Comparison of ENCODE assay signal across 16 cellular contexts in the genomic region with DNA sequence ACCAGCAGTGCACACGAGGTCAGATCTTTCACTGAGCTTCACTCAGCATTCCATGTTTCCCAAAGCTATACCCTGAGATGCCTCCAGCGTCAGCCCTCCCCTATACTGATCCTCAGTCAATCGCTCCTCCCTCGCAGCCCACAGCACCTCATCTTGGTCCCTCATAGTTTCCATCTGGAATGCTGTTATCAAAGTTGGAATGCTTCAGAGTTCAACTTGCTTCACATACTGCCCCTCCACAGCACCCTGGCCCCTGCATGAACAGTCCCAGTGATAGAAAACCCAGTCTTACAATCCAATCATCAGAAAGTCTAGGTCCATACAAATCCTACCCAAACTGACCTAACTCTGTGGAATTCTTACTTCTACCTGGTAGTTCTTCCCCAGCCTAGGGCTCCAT. TPM values are rescaled to one million over a fixed set of nuclear protein-coding genes. Genes with fewer than 3 reads are reported as not detected.
A peak's percentile ranks its signal among the peaks of the same experiment; 100 is the strongest.
DNase-seq lines count a peak whose midpoint lies in the region; TF ChIP-seq lines count a peak whose summit lies in the region.
"Had no signal": no experiment of that assay in that cellular context is flagged by ENCODE, and none has a peak within 500 bp of the region (broad histone marks: within the 10 kb centered on the region; RNA-seq: fewer than 3 reads in every experiment).

No MANE protein-coding gene starts in this region.

- no peak overlapping the region for H3K27ac ChIP-seq in mammary epithelial cell (ENCODE audit: insufficient read depth, low read depth, low read length)
- H3K27ac ChIP-seq in VCaP, result peak overlapping the region; percentile 17; the same call in 1 of the 2 replicates
- no peak overlapping the region for H3K27ac ChIP-seq in esophagus squamous epithelium

- H3K36me3 ChIP-seq in mammary epithelial cell (ENCODE audit: insufficient read depth, low read length), result no peaks in the 10 kb centered on the region
- peaks cover 5 to 32% (median 8%) of the 10 kb centered on the region in 3 donors for H3K36me3 ChIP-seq in esophagus squamous epithelium

- H3K27me3 ChIP-seq in mammary epithelial cell (ENCODE audit: insufficient read depth, low read length) (no peaks in the 10 kb centered on the region), esophagus squamous epithelium (no peaks in the 10 kb centered on the region)
- H3K27me3 ChIP-seq: MG63 had no signal

- dilution Hi-C loops in mammary epithelial cell (cut with HindIII; ENCODE audit: low sequenced_read_pairs), result no loop called here

- no peaks in the 10 kb centered on the region for H3K4me1 ChIP-seq in mammary epithelial cell (ENCODE audit: insufficient read depth, low read length)
- H3K4me1 ChIP-seq in esophagus squamous epithelium, result peaks cover 0 to 8% (median 0%) of the 10 kb centered on the region in 3 donors

- WGBS in mammary epithelial cell (ENCODE audit: low coverage, missing lambda C conversion rate), result 97% methylated on average over 4 of the region's 4 CpGs
- WGBS in esophagus squamous epithelium, 2 donors, result 85 to 96% methylated on average over 4 of the region's 4 CpGs

- no peak for DNase-seq in MCF 10A (ENCODE audit: unreplicated experiment)
- no peak for DNase-seq in mammary epithelial cell
- DNase-seq in fibroblast of the aortic adventitia (ENCODE audit: low read depth), result peak; percentile 50
- peak; percentile 14 for DNase-seq in stimulated activated CD8-positive, alpha-beta memory T cell treated with anti-CD3 and anti-CD28 coated beads, Interleukin-4, amount 100 ng/mL, for 48 hours
- DNase-seq in T-helper 1 cell, result no peak
- DNase-seq in esophagus squamous epithelium (lab: John Stamatoyannopoulos, UW), result no peak
- DNase-seq in dedifferentiated amniotic fluid mesenchymal stem cell (ENCODE audit: extremely low spot score), result no peak
- DNase-seq: activated CD4-positive, CD25-positive, alpha-beta regulatory T cell; caudate nucleus; COR-L47; effector CD8-positive, alpha-beta T cell; MG63; SHP77; stimulated activated CD4-positive, alpha-beta T cell treated with anti-CD3 and anti-CD28 coated beads, Interleukin-1b, Interleukin-23, amount 100 ng/mL, for 48 hours had no signal

- intact Hi-C loops in MCF 10A (cut with micrococcal nuclease) (no loop called here), mammary epithelial cell (cut with micrococcal nuclease) (no loop called here), esophagus squamous epithelium (cut with DNase I) (no loop called here)

- H3K9me3 ChIP-seq in mammary epithelial cell (replicated peaks; ENCODE audit: insufficient read depth, low read length) (no peaks in the 10 kb centered on the region), esophagus squamous epithelium (no peaks in the 10 kb centered on the region)
- H3K9me3 ChIP-seq: MG63 had no signal

- TF ChIP-seq CTCF in MCF 10A (IDR thresholded peaks at IDR 0.05; ENCODE audit: unreplicated experiment) (no peak), mammary epithelial cell (conservative IDR thresholded peaks at IDR 0.05 in 1 of 2, IDR thresholded peaks at IDR 0.05 in 1 of 2; ENCODE audit: extremely low read depth in 1 of 2, insufficient read depth in 1 of 2, low read depth in 1 of 2, low read length in 2 of 2) (no peak), VCaP (conservative IDR thresholded peaks at IDR 0.05) (no peak), fibroblast of the aortic adventitia (IDR thresholded peaks at IDR 0.05; ENCODE audit: insufficient read depth, low read length) (no peak), esophagus squamous epithelium (IDR thresholded peaks at IDR 0.05) (no peak)

- H3K79me2 ChIP-seq in mammary epithelial cell (ENCODE audit: insufficient read depth, low read length), result peaks cover 82% of the 10 kb centered on the region

- no peak for TF ChIP-seq POLR2A in esophagus squamous epithelium (IDR thresholded peaks at IDR 0.05)

- no peak overlapping the region for H3K4me2 ChIP-seq in mammary epithelial cell (ENCODE audit: insufficient read depth, low read depth, low read length)

- no peak overlapping the region for H3K4me3 Mint-ChIP-seq in MCF 10A (ENCODE audit: unreplicated experiment)
- H3K4me3 Mint-ChIP-seq: T-helper 1 cell treated with Interleukin-12 subunit alpha and Interleukin-12 subunit beta and Interleukin-4 antibody, amounts not matched to agents 30 μg/mL and 1 μg/mL, for 36 hours had no signal

- in situ Hi-C loops in mammary epithelial cell (cut with MboI; ENCODE audit: low sequenced_read_pairs in 2 of 2), result no loop called here

- H4K20me1 ChIP-seq in mammary epithelial cell (ENCODE audit: insufficient read depth, low read length), result no peaks in the 10 kb centered on the region

- no peaks in the 10 kb centered on the region for H3K27me3 Mint-ChIP-seq in MCF 10A (ENCODE audit: insufficient read depth, unreplicated experiment)

- BruUV-seq in MCF 10A (replicated peaks; lab: Mats Ljungman, UMichigan) (no TSS peak), mammary epithelial cell (replicated peaks; lab: Mats Ljungman, UMichigan) (no TSS peak)

- CTCF ChIA-PET in MCF 10A (lab: Yijun Ruan, JAX), result interaction anchor here (1.0 to 1.8 kb wide), 2 partner anchors 10 to 15 kb away, joined by 3 to 4 read pairs; no protein-coding TSS in a partner anchor
- CTCF ChIA-PET in mammary epithelial cell (lab: Charles Lee; ENCODE audit: low non-redundant PET), result no interaction called here

- POLR2A ChIA-PET in MCF 10A (lab: Yijun Ruan, JAX), result interaction anchor here (0.8 to 2.5 kb wide), 5 partner anchors 13 to 25 kb away, joined by 3 to 13 read pairs (median 7); no protein-coding TSS in a partner anchor

- H3K27ac Mint-ChIP-seq in MCF 10A (ENCODE audit: low read depth, unreplicated experiment), result peak overlapping the region; percentile 66
- H3K27ac Mint-ChIP-seq: T-helper 1 cell treated with Interleukin-12 subunit alpha and Interleukin-12 subunit beta and Interleukin-4 antibody, amounts not matched to agents 30 μg/mL and 1 μg/mL, for 36 hours had no signal

- no peaks in the 10 kb centered on the region for H3K9me3 Mint-ChIP-seq in MCF 10A (ENCODE audit: unreplicated experiment)
- H3K9me3 Mint-ChIP-seq: T-helper 1 cell treated with Interleukin-12 subunit alpha and Interleukin-12 subunit beta and Interleukin-4 antibody, amounts not matched to agents 30 μg/mL and 1 μg/mL, for 36 hours had no signal

- H3K36me3 Mint-ChIP-seq in MCF 10A (ENCODE audit: insufficient read depth, unreplicated experiment), result peaks cover 37% of the 10 kb centered on the region

- no peak overlapping the region for H3K9ac ChIP-seq in mammary epithelial cell (ENCODE audit: insufficient read depth, low read length)

- no peak overlapping the region for H3K4me3 ChIP-seq in mammary epithelial cell (replicated peaks in 1 of 3; ENCODE audit: insufficient read depth in 1 of 3, low read depth in 2 of 3, low read length in 3 of 3)
- H3K4me3 ChIP-seq in fibroblast of the aortic adventitia (ENCODE audit: low read depth, low read length), result no peak overlapping the region
- H3K4me3 ChIP-seq in esophagus squamous epithelium, result no peak overlapping the region
- H3K4me3 ChIP-seq: MG63 had no signal

- H3K4me1 Mint-ChIP-seq in MCF 10A (ENCODE audit: insufficient read depth, unreplicated experiment), result peaks cover 9% of the 10 kb centered on the region

- no peak overlapping the region for H2AFZ ChIP-seq in mammary epithelial cell (ENCODE audit: low read depth, low read length)

RNA-seq across cellular contexts. Expression of gene SPAG4, which starts 20.0 kb away (rescaled TPM):
- 0.96 and 1.6 TPM in 2 replicates for total RNA-seq in MCF 10A (2022)
- 1 to 10 TPM; 2.8 to 4.3 TPM for total RNA-seq in mammary epithelial cell
- 1.1 TPM for polyA plus RNA-seq in mammary epithelial cell
- not detected for polyA minus RNA-seq in mammary epithelial cell
- total RNA-seq in fibroblast of the aortic adventitia (ENCODE audit: low replicate concordance), result 2.2 and 4.7 TPM in 2 replicates
- 1 to 10 TPM in 2 of 4 donors, under 1 TPM in 2; 0.44 to 4.8 (median 2.6) TPM for total RNA-seq in esophagus squamous epithelium

RNA-seq across cellular contexts. Expression of gene CPNE1, which starts 29.0 kb away (rescaled TPM):
- total RNA-seq in MCF 10A (2022) (161 and 194 TPM in 2 replicates), mammary epithelial cell (100 to 1,000 TPM; 110 to 157 TPM), fibroblast of the aortic adventitia (ENCODE audit: low replicate concordance) (127 and 154 TPM in 2 replicates), esophagus squamous epithelium (10 to 100 TPM; 47.3 to 98.2 (median 75.9) TPM)
- 97.7 TPM for polyA plus RNA-seq in mammary epithelial cell
- polyA minus RNA-seq in mammary epithelial cell, result 119 TPM

RNA-seq across cellular contexts. Expression of gene RBM12, which starts 29.0 kb away (rescaled TPM):
- total RNA-seq in MCF 10A (2022) (60.1 and 64.3 TPM in 2 replicates), mammary epithelial cell (10 to 100 TPM; 62.8 to 71.2 TPM), fibroblast of the aortic adventitia (ENCODE audit: low replicate concordance) (49.0 and 65.4 TPM in 2 replicates), esophagus squamous epithelium (10 to 100 TPM; 14.2 to 35.5 (median 30.0) TPM)
- polyA plus RNA-seq in mammary epithelial cell, result 91.9 TPM
- polyA minus RNA-seq in mammary epithelial cell, result 98.2 TPM

Comparison
In these comparisons a context has a peak if more than half of its experiments do, and no peak if none do; other contexts are left out.
1. DNase-seq: peak in fibroblast of the aortic adventitia (single experiment) and stimulated activated CD8-positive, alpha-beta memory T cell treated with anti-CD3 and anti-CD28 coated beads, Interleukin-4, amount 100 ng/mL, for 48 hours (single experiment); none in MCF 10A (single experiment), mammary epithelial cell (single experiment), T-helper 1 cell (0 of 5), esophagus squamous epithelium (single experiment) and dedifferentiated amniotic fluid mesenchymal stem cell (single experiment).